Comparison of ENCODE assay signal across 17 cellular contexts in genomic region chr4:149584703-149585102, GRCh38.
DNase-seq lines count a peak whose midpoint lies in the region; ATAC-seq and TF ChIP-seq lines count a peak whose summit lies in the region.
"Had no signal": no experiment of that assay in that cellular context is flagged by ENCODE, and none has a peak within 500 bp of the region (broad histone marks: within the 10 kb centered on the region; RNA-seq: fewer than 3 reads in every experiment).

No MANE protein-coding gene starts in this region.

- no peaks in the 10 kb centered on the region for H3K27me3 Mint-ChIP-seq in activated CD4-positive, alpha-beta T cell treated with anti-CD3 and anti-CD28 coated beads for 36 hours
- H3K27me3 Mint-ChIP-seq: B cell; CD4-positive, alpha-beta T cell had no signal

- intact Hi-C loops in upper lobe of right lung (cut with DNase I), result loop anchor here (10.0 kb wide), 1 partner anchor 250 kb away; no protein-coding TSS in a partner anchor
- intact Hi-C loops in activated CD4-positive, alpha-beta T cell treated with anti-CD3 and anti-CD28 coated beads for 36 hours (cut with DNase I, micrococcal nuclease), result no loop called here

- H3K36me3 ChIP-seq in upper lobe of right lung, result no peaks in the 10 kb centered on the region
- H3K36me3 ChIP-seq: SJSA1 had no signal

- H3K27ac Mint-ChIP-seq in activated CD4-positive, alpha-beta T cell treated with anti-CD3 and anti-CD28 coated beads for 36 hours, result no peak overlapping the region
- H3K27ac Mint-ChIP-seq: B cell; CD4-positive, alpha-beta T cell had no signal

- no peak for TF ChIP-seq CTCF in upper lobe of right lung (IDR thresholded peaks at IDR 0.05)

- H3K4me1 ChIP-seq in upper lobe of right lung, result no peaks in the 10 kb centered on the region
- H3K4me1 ChIP-seq: SJSA1 had no signal

- DNase-seq in HEK293T (ENCODE audit: extremely low spot score) (peak; percentile 6), amniotic epithelial cell (ENCODE audit: low read depth) (peak; percentile 39), left kidney (ENCODE audit: low read depth, low spot score) (peak; percentile 3), upper lobe of right lung (no peak), NCI-H524 treated with DMSO at 0.1 percent for 48 hours (lab: John Stamatoyannopoulos, UW) (no peak)
- no peak for DNase-seq in activated CD4-positive, alpha-beta T cell treated with anti-CD3 and anti-CD28 coated beads for 36 hours
- DNase-seq: CD4-positive, alpha-beta T cell; DMS79; GDM1; NCI-H187; NCI-H82; PC-9; SW 1271 had no signal

- CTCF ChIA-PET in HEK293T (lab: Yijun Ruan, JAX), result no interaction called here
- CTCF ChIA-PET in activated CD4-positive, alpha-beta T cell treated with anti-CD3 and anti-CD28 coated beads for 36 hours (lab: Charles Lee), result interaction anchor here (0.6 kb wide), 1 partner anchor 934 kb away, joined by 3 read pairs; no protein-coding TSS in a partner anchor

- H3K27me3 ChIP-seq in upper lobe of right lung, result no peaks in the 10 kb centered on the region
- H3K27me3 ChIP-seq: SJSA1 had no signal

- H3K4me3 Mint-ChIP-seq in activated CD4-positive, alpha-beta T cell treated with anti-CD3 and anti-CD28 coated beads for 36 hours, result no peak overlapping the region
- H3K4me3 Mint-ChIP-seq: B cell; CD4-positive, alpha-beta T cell had no signal

- H3K9me3 ChIP-seq in upper lobe of right lung, result peaks cover 4% of the 10 kb centered on the region
- H3K9me3 ChIP-seq: SJSA1 had no signal

- no peak overlapping the region for H3K27ac ChIP-seq in upper lobe of right lung
- H3K27ac ChIP-seq: PC-9, SJSA1 had no signal

- ATAC-seq in upper lobe of right lung (peak; percentile 29), GM19463 (IDR thresholded peaks at IDR 0.05; ENCODE audit: unreplicated experiment) (no peak)
- ATAC-seq in activated CD4-positive, alpha-beta T cell treated with anti-CD3 and anti-CD28 coated beads for 36 hours, result no peak
- ATAC-seq: K562 had no signal

- no peaks in the 10 kb centered on the region for H3K9me3 Mint-ChIP-seq in activated CD4-positive, alpha-beta T cell treated with anti-CD3 and anti-CD28 coated beads for 36 hours (ENCODE audit: low read depth)

- H3K4me3 ChIP-seq in upper lobe of right lung, result no peak overlapping the region
- H3K4me3 ChIP-seq: K562, PC-9, SJSA1 had no signal

- no peaks in the 10 kb centered on the region for H3K36me3 Mint-ChIP-seq in activated CD4-positive, alpha-beta T cell treated with anti-CD3 and anti-CD28 coated beads for 36 hours (ENCODE audit: low read depth)

- H3K4me1 Mint-ChIP-seq in activated CD4-positive, alpha-beta T cell treated with anti-CD3 and anti-CD28 coated beads for 36 hours, result no peaks in the 10 kb centered on the region
- H3K4me1 Mint-ChIP-seq: B cell had no signal

- POLR2A ChIA-PET in HEK293T (lab: Yijun Ruan, JAX), result no interaction called here
- POLR2A ChIA-PET in activated CD4-positive, alpha-beta T cell treated with anti-CD3 and anti-CD28 coated beads for 36 hours (lab: Charles Lee), result no interaction called here

TF ChIP-seq in HEK293T, 16 proteins besides CTCF, POLR2A, EP300 and RAD21:
- TF ChIP-seq, protein P1, sequence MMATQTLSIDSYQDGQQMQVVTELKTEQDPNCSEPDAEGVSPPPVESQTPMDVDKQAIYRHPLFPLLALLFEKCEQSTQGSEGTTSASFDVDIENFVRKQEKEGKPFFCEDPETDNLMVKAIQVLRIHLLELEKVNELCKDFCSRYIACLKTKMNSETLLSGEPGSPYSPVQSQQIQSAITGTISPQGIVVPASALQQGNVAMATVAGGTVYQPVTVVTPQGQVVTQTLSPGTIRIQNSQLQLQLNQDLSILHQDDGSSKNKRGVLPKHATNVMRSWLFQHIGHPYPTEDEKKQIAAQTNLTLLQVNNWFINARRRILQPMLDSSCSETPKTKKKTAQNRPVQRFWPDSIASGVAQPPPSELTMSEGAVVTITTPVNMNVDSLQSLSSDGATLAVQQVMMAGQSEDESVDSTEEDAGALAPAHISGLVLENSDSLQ (IDR thresholded peaks at IDR 0.05), result no peak
- TF ChIP-seq ARNT (IDR thresholded peaks at IDR 0.05) (no peak), FOXM1 (IDR thresholded peaks at IDR 0.05; ENCODE audit: borderline replicate concordance) (no peak), SUZ12 (IDR thresholded peaks at IDR 0.05) (no peak), L3MBTL2 (conservative IDR thresholded peaks at IDR 0.05) (no peak), CTBP1 (IDR thresholded peaks at IDR 0.05; ENCODE audit: borderline replicate concordance) (no peak), SP1 (IDR thresholded peaks at IDR 0.05) (no peak), HDGF (IDR thresholded peaks at IDR 0.05; ENCODE audit: borderline replicate concordance) (no peak), BHLHE40 (IDR thresholded peaks at IDR 0.05; ENCODE audit: borderline replicate concordance) (no peak), ZNF384 (IDR thresholded peaks at IDR 0.05) (no peak), LEF1 (IDR thresholded peaks at IDR 0.05; ENCODE audit: borderline replicate concordance) (no peak), TARDBP (IDR thresholded peaks at IDR 0.05) (no peak), NFRKB (IDR thresholded peaks at IDR 0.05) (no peak), FOXA1 (IDR thresholded peaks at IDR 0.05) (no peak), FOXK2 (IDR thresholded peaks at IDR 0.05) (no peak), ELF4 (IDR thresholded peaks at IDR 0.05) (no peak)

Comparison
In these comparisons a context has a peak if more than half of its experiments do, and no peak if none do; other contexts are left out.
1. DNase-seq: peak in HEK293T (single experiment), amniotic epithelial cell (single experiment) and left kidney (single experiment); none in upper lobe of right lung (single experiment), activated CD4-positive, alpha-beta T cell treated with anti-CD3 and anti-CD28 coated beads for 36 hours (single experiment) and NCI-H524 treated with DMSO at 0.1 percent for 48 hours (single experiment).